15 cellular contexts compared by ENCODE assay signal in the genomic region with DNA sequence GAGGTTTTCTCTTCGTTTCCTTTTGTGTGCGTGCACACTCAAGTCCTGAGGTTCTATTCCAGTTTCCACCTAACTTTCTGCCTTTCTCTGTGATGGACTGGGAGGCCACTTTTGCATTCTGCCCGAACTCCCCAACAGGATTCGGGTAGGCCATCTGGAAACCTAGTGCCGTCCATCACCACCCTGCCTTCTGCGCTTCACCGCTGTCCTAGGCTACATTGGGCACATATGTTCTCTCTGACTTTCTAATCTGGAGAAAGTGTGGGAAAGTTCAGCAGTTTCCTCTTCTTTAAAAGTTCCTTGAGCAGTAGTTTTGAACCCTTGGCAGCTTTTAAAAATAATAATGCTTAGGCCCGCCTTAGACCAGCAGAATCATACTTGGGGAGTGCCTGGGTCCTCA. TPM values are rescaled to one million over a fixed set of nuclear protein-coding genes. Genes with fewer than 3 reads are reported as not detected.
"Had no signal": no experiment of that assay in that cellular context is flagged by ENCODE, and none has a peak within 500 bp of the region (broad histone marks: within the 10 kb centered on the region; RNA-seq: fewer than 3 reads in every experiment).

No MANE protein-coding gene starts in this region.

- H3K27me3 ChIP-seq: hepatocyte, transverse colon had no signal

- H3K9me3 ChIP-seq: transverse colon had no signal

- H3K27me3 Mint-ChIP-seq: T-helper 17 cell had no signal

- H3K4me3 ChIP-seq: hepatocyte, skin epidermis, transverse colon had no signal

- DNase-seq: activated CD4-positive, CD25-positive, alpha-beta regulatory T cell; anterior cingulate cortex; cerebellar nuclear complex; dermis blood vessel endothelial cell; erythroblast; kidney; left ventricle myocardium superior; retina; T-helper 17 cell; transverse colon had no signal

- H3K27ac ChIP-seq: skin epidermis had no signal

- ATAC-seq: left ventricle myocardium superior, SK-N-SH treated with all-trans-retinoic acid at 6 μM for 48 hours, T-helper 17 cell had no signal

- H3K4me2 ChIP-seq: hepatocyte had no signal

RNA-seq across cellular contexts. Expression of a gene that starts 46.8 kb away (rescaled TPM):
- total RNA-seq: activated CD8-positive, alpha-beta memory T cell treated with anti-CD3 and anti-CD28 coated beads for 36 hours; dermis blood vessel endothelial cell; left ventricle myocardium superior; mesenteric fat pad; T-helper 17 cell had no signal
